10 cellular contexts compared by ENCODE assay signal in the genomic region with DNA sequence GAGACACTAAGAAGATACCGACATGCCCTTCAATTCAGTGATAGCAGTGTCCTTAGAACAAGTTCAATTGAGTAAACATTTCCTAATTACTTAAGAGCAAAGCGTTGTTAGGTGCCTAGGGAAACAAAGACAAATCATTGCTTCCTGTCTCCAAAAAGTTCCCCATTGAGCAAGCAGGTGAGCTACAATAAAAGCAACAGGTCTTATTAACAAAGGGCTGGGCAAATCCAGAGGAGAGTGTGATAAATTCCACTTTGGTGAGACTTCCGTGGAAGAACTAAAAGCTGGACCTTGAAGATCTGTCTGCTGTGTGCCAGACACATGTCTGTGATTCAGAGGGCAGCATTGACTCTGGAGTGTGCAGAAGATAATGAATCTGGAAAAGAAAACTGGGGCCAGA. TPM values are rescaled to one million over a fixed set of nuclear protein-coding genes. Genes with fewer than 3 reads are reported as not detected.
A peak's percentile ranks its signal among the peaks of the same experiment; 100 is the strongest.
DNase-seq lines count a peak whose midpoint lies in the region; FAIRE-seq and TF ChIP-seq lines count a peak whose summit lies in the region.
"Had no signal": no experiment of that assay in that cellular context is flagged by ENCODE, and none has a peak within 500 bp of the region (broad histone marks: within the 10 kb centered on the region; RNA-seq: fewer than 3 reads in every experiment).

No MANE protein-coding gene starts in this region.

- peak overlapping the region in 2 of 4 experiments; percentile 0 to 79; a peak in 1 of 7 replicates for H3K9ac ChIP-seq in H1 (replicated peaks in 1 of 4; ENCODE audit: extremely low read depth in 1 of 4, low read depth in 3 of 4, low read length in 3 of 4)

- H2BK20ac ChIP-seq in H1 (ENCODE audit: low read length), result 0 out of 2 replicates have a peak overlapping the region, but pooled peaks have one; percentile 13

- POLR2A ChIA-PET in activated CD4-positive, alpha-beta memory T cell treated with anti-CD3 and anti-CD28 coated beads for 36 hours (lab: Charles Lee), result interaction anchor here (1.0 to 1.9 kb wide), 2 partner anchors 35 to 47 kb away, joined by 4 to 10 read pairs; partner anchors contain the start of gene GPX7
- POLR2A ChIA-PET in activated CD4-positive, alpha-beta memory T cell treated with anti-CD3 and anti-CD28 coated beads, Interleukin-2, amount 10 ng/mL, durations not matched to agents 7 days and 5 days (lab: Charles Lee), result interaction anchor here (2.6 kb wide), 1 partner anchor 47 kb away, joined by 13 read pairs; the partner anchor contains the start of gene GPX7
- POLR2A ChIA-PET in H1 (lab: Charles Lee; ENCODE audit: partially characterized antibody), result interaction anchor here (1.8 kb wide), 1 partner anchor 47 kb away, joined by 4 read pairs; no protein-coding TSS in a partner anchor

- no peak overlapping the region for H4K91ac ChIP-seq in H1 (replicated peaks; ENCODE audit: insufficient read length, low read length)

- CTCF ChIA-PET in activated CD4-positive, alpha-beta memory T cell treated with anti-CD3 and anti-CD28 coated beads for 36 hours (lab: Charles Lee), result no interaction called here
- CTCF ChIA-PET in activated CD4-positive, alpha-beta memory T cell treated with anti-CD3 and anti-CD28 coated beads, Interleukin-2, amount 10 ng/mL, durations not matched to agents 7 days and 5 days (lab: Charles Lee), result no interaction called here
- CTCF ChIA-PET in H1 (lab: Charles Lee; ENCODE audit: partially characterized antibody), result no interaction called here

- no peak overlapping the region for H3K56ac ChIP-seq in H1 (replicated peaks; ENCODE audit: insufficient read length, low read depth, low read length)

- H4K5ac ChIP-seq in H1 (ENCODE audit: insufficient read length, low read depth, low read length), result no peak overlapping the region

- peak overlapping the region; percentile 40 for H3K4me3 Mint-ChIP-seq in activated CD4-positive, alpha-beta memory T cell treated with anti-CD3 and anti-CD28 coated beads for 36 hours
- H3K4me3 Mint-ChIP-seq in activated CD4-positive, alpha-beta memory T cell treated with anti-CD3 and anti-CD28 coated beads, Interleukin-2, amount 10 ng/mL, durations not matched to agents 7 days and 5 days, result no peak overlapping the region
- H3K4me3 Mint-ChIP-seq in progenitor cell of endocrine pancreas (ENCODE audit: low read depth), result peak overlapping the region; percentile 78

- peak overlapping the region in 3 of 4 experiments; percentile 10 to 94 (median 88); a peak in 5 of 8 replicates for H3K4me3 ChIP-seq in H1 (ENCODE audit: extremely low read depth in 1 of 4, insufficient read depth in 2 of 4, low read depth in 3 of 4, low read length in 4 of 4)

- no peak overlapping the region for H2BK5ac ChIP-seq in H1 (ENCODE audit: low read depth, low read length)

- peak overlapping the region; percentile 7; the same call in 1 of the 2 replicates for H2BK12ac ChIP-seq in H1 (ENCODE audit: low read depth, low read length)

- peak overlapping the region; percentile 56; the same call in 1 of the 2 replicates for H2AFZ ChIP-seq in H1 (ENCODE audit: low read length)

- H3K4ac ChIP-seq in H1 (replicated peaks; ENCODE audit: insufficient read length, low read depth, low read length), result no peak overlapping the region

- H3K36me3 Mint-ChIP-seq in activated CD4-positive, alpha-beta memory T cell treated with anti-CD3 and anti-CD28 coated beads for 36 hours, result no peaks in the 10 kb centered on the region
- H3K36me3 Mint-ChIP-seq in activated CD4-positive, alpha-beta memory T cell treated with anti-CD3 and anti-CD28 coated beads, Interleukin-2, amount 10 ng/mL, durations not matched to agents 7 days and 5 days (ENCODE audit: low read depth), result no peaks in the 10 kb centered on the region
- no peaks in the 10 kb centered on the region for H3K36me3 Mint-ChIP-seq in progenitor cell of endocrine pancreas (ENCODE audit: insufficient read depth)

- no peak overlapping the region for H3K27ac Mint-ChIP-seq in activated CD4-positive, alpha-beta memory T cell treated with anti-CD3 and anti-CD28 coated beads for 36 hours
- no peak overlapping the region for H3K27ac Mint-ChIP-seq in activated CD4-positive, alpha-beta memory T cell treated with anti-CD3 and anti-CD28 coated beads, Interleukin-2, amount 10 ng/mL, durations not matched to agents 7 days and 5 days
- peak overlapping the region; percentile 96 for H3K27ac Mint-ChIP-seq in progenitor cell of endocrine pancreas

- no peaks in the 10 kb centered on the region for H3K27me3 ChIP-seq in H1 (replicated peaks in 1 of 4; ENCODE audit: control insufficient read depth in 3 of 4, extremely low read depth in 1 of 4, insufficient read depth in 3 of 4, low read length in 3 of 4)
- H3K27me3 ChIP-seq: tibial nerve had no signal

- H3K79me2 ChIP-seq in H1 (ENCODE audit: control insufficient read depth in 1 of 2, insufficient read depth in 2 of 2, low read length in 2 of 2), result peaks cover 8 to 27% of the 10 kb centered on the region in 2 experiments; a peak in 3 of 4 replicates

- peaks cover 17% of the 10 kb centered on the region for H3K4me1 Mint-ChIP-seq in activated CD4-positive, alpha-beta memory T cell treated with anti-CD3 and anti-CD28 coated beads for 36 hours (ENCODE audit: low read depth)
- H3K4me1 Mint-ChIP-seq in activated CD4-positive, alpha-beta memory T cell treated with anti-CD3 and anti-CD28 coated beads, Interleukin-2, amount 10 ng/mL, durations not matched to agents 7 days and 5 days, result peaks cover 15% of the 10 kb centered on the region
- peaks cover 19% of the 10 kb centered on the region for H3K4me1 Mint-ChIP-seq in progenitor cell of endocrine pancreas (ENCODE audit: low read depth)

- no peak for DNase-seq in activated CD4-positive, alpha-beta memory T cell treated with anti-CD3 and anti-CD28 coated beads for 36 hours
- DNase-seq in activated CD4-positive, alpha-beta memory T cell treated with anti-CD3 and anti-CD28 coated beads, Interleukin-2, amount 10 ng/mL, durations not matched to agents 7 days and 5 days, result no peak
- DNase-seq in NCI-H2227 treated with DMSO at 0.1 percent for 48 hours (lab: John Stamatoyannopoulos, UW) (peak; percentile 9), H1 (ENCODE audit: low read depth in 1 of 2, low spot score in 2 of 2) (no peak), progenitor cell of endocrine pancreas (ENCODE audit: low spot score, unreplicated experiment) (no peak), SW 1271 (lab: John Stamatoyannopoulos, UW) (no peak), HuH-7.5 (ENCODE audit: low spot score) (no peak)
- DNase-seq in activated CD4-positive, CD25-positive, alpha-beta regulatory T cell treated with anti-CD3 and anti-CD28 coated beads, Interleukin-2, amount 50 U/mL, for 72 hours, result no peak
- DNase-seq: heart left ventricle had no signal

- intact Hi-C loops in activated CD4-positive, alpha-beta memory T cell treated with anti-CD3 and anti-CD28 coated beads for 36 hours (cut with micrococcal nuclease), result loop anchor here (5.0 to 10.0 kb wide), 2 partner anchors 370 to 412 kb away; partner anchors contain the start of genes ECHDC2, SCP2 and ZFYVE9

- H3K14ac ChIP-seq in H1 (ENCODE audit: insufficient read length), result no peak overlapping the region

- H2BK15ac ChIP-seq in H1 (ENCODE audit: low read length), result no peak overlapping the region

- TF ChIP-seq CTCF in H1 (IDR thresholded peaks at IDR 0.05; ENCODE audit: control extremely low read depth in 1 of 3, insufficient read depth in 1 of 3, low read depth in 1 of 3, low read length in 3 of 3), result no peak
- TF ChIP-seq CTCF in progenitor cell of endocrine pancreas (IDR thresholded peaks at IDR 0.05; ENCODE audit: unreplicated experiment), result no peak

- peaks cover 3 to 11% (median 9%) of the 10 kb centered on the region in 4 experiments; a peak in 5 of 7 replicates for H3K4me1 ChIP-seq in H1 (replicated peaks in 1 of 4; ENCODE audit: control insufficient read depth in 3 of 4, insufficient read depth in 4 of 4, low read length in 3 of 4)

- no peaks in the 10 kb centered on the region for H3K36me3 ChIP-seq in H1 (ENCODE audit: control insufficient read depth in 2 of 4, insufficient read depth in 4 of 4, low read length in 3 of 4)
- H3K36me3 ChIP-seq: heart left ventricle, tibial nerve had no signal

- no peaks in the 10 kb centered on the region for H3K27me3 Mint-ChIP-seq in activated CD4-positive, alpha-beta memory T cell treated with anti-CD3 and anti-CD28 coated beads for 36 hours
- peaks cover 6% of the 10 kb centered on the region for H3K27me3 Mint-ChIP-seq in activated CD4-positive, alpha-beta memory T cell treated with anti-CD3 and anti-CD28 coated beads, Interleukin-2, amount 10 ng/mL, durations not matched to agents 7 days and 5 days
- no peaks in the 10 kb centered on the region for H3K27me3 Mint-ChIP-seq in progenitor cell of endocrine pancreas

- H3K9me3 ChIP-seq in H1 (ENCODE audit: insufficient read depth in 2 of 2, low read depth in 1 of 2, low read length in 1 of 2), result no peaks in the 10 kb centered on the region
- H3K9me3 ChIP-seq: heart left ventricle, tibial nerve had no signal

- H4K20me1 ChIP-seq in H1 (replicated peaks in 1 of 2; ENCODE audit: control insufficient read depth in 1 of 2, insufficient read depth in 2 of 2, low read length in 2 of 2), result peaks cover 0 to 5% of the 10 kb centered on the region in 2 experiments

- WGBS in H1 (ENCODE audit: extremely low coverage in 1 of 2, insufficient coverage in 1 of 2, insufficient read length in 1 of 2, insufficient replicate concordance in 2 of 2, low coverage in 1 of 2, low lambda C conversion rate in 2 of 2, missing lambda C conversion rate in 1 of 2), 2 experiments, result 35% methylated on average over 3 of the region's 3 CpGs; no CpG with 5 or more reads in 1 of the 2 experiments

- H2AK5ac ChIP-seq in H1 (ENCODE audit: low read depth, low read length), result no peak overlapping the region

- FAIRE-seq in H1 (lab: Jason Lieb, UNC), result peak; percentile 19

- H3K9me3 Mint-ChIP-seq in activated CD4-positive, alpha-beta memory T cell treated with anti-CD3 and anti-CD28 coated beads for 36 hours, result no peaks in the 10 kb centered on the region
- H3K9me3 Mint-ChIP-seq in activated CD4-positive, alpha-beta memory T cell treated with anti-CD3 and anti-CD28 coated beads, Interleukin-2, amount 10 ng/mL, durations not matched to agents 7 days and 5 days, result no peaks in the 10 kb centered on the region
- H3K9me3 Mint-ChIP-seq in progenitor cell of endocrine pancreas (ENCODE audit: low read depth), result no peaks in the 10 kb centered on the region

- no peak overlapping the region for H2BK120ac ChIP-seq in H1 (replicated peaks; ENCODE audit: low read depth, low read length)

- no peak for TF ChIP-seq POLR2A in H1 (IDR thresholded peaks at IDR 0.05; ENCODE audit: control extremely low read depth in 1 of 2, low read depth in 2 of 2, low read length in 2 of 2)

- H3K23ac ChIP-seq in H1 (ENCODE audit: insufficient read length), result no peak overlapping the region

- no peak for TF ChIP-seq RAD21 in H1 (IDR thresholded peaks at IDR 0.05 in 1 of 2, conservative IDR thresholded peaks at IDR 0.05 in 1 of 2; ENCODE audit: low read depth in 2 of 2, low read length in 2 of 2)

- H3K27ac ChIP-seq in H1 (ENCODE audit: low read depth, low read length), result no peak overlapping the region

- peak overlapping the region; percentile 67 to 99 for H3K4me2 ChIP-seq in H1 (ENCODE audit: insufficient read depth in 1 of 2, low read depth in 2 of 2, low read length in 2 of 2)

- peaks cover 3% of the 10 kb centered on the region; the same call in 1 of the 2 replicates for H3K79me1 ChIP-seq in H1 (ENCODE audit: low read depth, low read length)

- H4K8ac ChIP-seq in H1 (ENCODE audit: extremely low read depth, insufficient read depth, low read length), result no peak overlapping the region

- no peak overlapping the region; the same call in 1 of the 2 replicates for H3K18ac ChIP-seq in H1 (ENCODE audit: extremely low read depth, low read length)

- peaks cover 16% of the 10 kb centered on the region for H3K23me2 ChIP-seq in H1 (ENCODE audit: low read depth, low read length)

- TF ChIP-seq EP300 in H1 (IDR thresholded peaks at IDR 0.05; ENCODE audit: borderline replicate concordance in 1 of 2, low read depth in 2 of 2, low read length in 2 of 2), result no peak

RNA-seq across cellular contexts. Expression of gene TUT4, which starts 1.9 kb away (rescaled TPM):
- 10 to 100 TPM; 54.6 to 62.1 TPM for total RNA-seq in activated CD4-positive, alpha-beta memory T cell treated with anti-CD3 and anti-CD28 coated beads for 36 hours
- total RNA-seq in activated CD4-positive, alpha-beta memory T cell treated with anti-CD3 and anti-CD28 coated beads, Interleukin-2, amount 10 ng/mL, durations not matched to agents 7 days and 5 days, result 10 to 100 TPM; 68.1 to 71.8 TPM
- 63.3 and 63.8 TPM in 2 replicates for total RNA-seq in H1 (2021; fragmentation: NEBNext Ultra II Directional; extraction: Animal tissue kit (Norgen Biotek cat#: 25700))
- polyA plus RNA-seq in H1 (2011; rRNA removed), result 54.5 and 58.4 TPM in 2 replicates
- polyA plus RNA-seq in H1 (2011; cell fraction: cytosol; rRNA removed), result 48.2 TPM
- 171 TPM for polyA plus RNA-seq in H1 (2011; cell fraction: nucleus; rRNA removed)
- 53.2 to 63.8 TPM (median 59.1 TPM) in 4 replicates for polyA plus RNA-seq in H1 (2012, experiment 1 of 2)
- polyA plus RNA-seq in H1 (2012, experiment 2 of 2), result 2.6 TPM
- polyA plus RNA-seq in H1 (2013, experiment 1 of 2), result 42.4 TPM
- 41.4 TPM for polyA plus RNA-seq in H1 (2013, experiment 2 of 2)
- polyA minus RNA-seq in H1 (2011; rRNA and poly(A)+ RNA removed), result 40.0 and 60.0 TPM in 2 replicates
- 21.1 TPM for polyA minus RNA-seq in H1 (2011; cell fraction: cytosol; rRNA and poly(A)+ RNA removed)
- polyA minus RNA-seq in H1 (2011; cell fraction: nucleus; rRNA and poly(A)+ RNA removed), result 53.2 TPM
- total RNA-seq in progenitor cell of endocrine pancreas, result 130 and 139 TPM in 2 replicates

RNA-seq across cellular contexts. Expression of gene GPX7, which starts 47.4 kb away (rescaled TPM):
- 10 to 100 TPM; 19.9 to 20.6 TPM for total RNA-seq in activated CD4-positive, alpha-beta memory T cell treated with anti-CD3 and anti-CD28 coated beads for 36 hours
- 10 to 100 TPM; 21.2 to 23.5 TPM for total RNA-seq in activated CD4-positive, alpha-beta memory T cell treated with anti-CD3 and anti-CD28 coated beads, Interleukin-2, amount 10 ng/mL, durations not matched to agents 7 days and 5 days
- total RNA-seq in H1 (2021; fragmentation: NEBNext Ultra II Directional; extraction: Animal tissue kit (Norgen Biotek cat#: 25700)), result 12.2 and 13.0 TPM in 2 replicates
- 30.9 and 37.5 TPM in 2 replicates for polyA plus RNA-seq in H1 (2011; rRNA removed)
- polyA plus RNA-seq in H1 (2011; cell fraction: cytosol; rRNA removed), result 27.8 TPM
- polyA plus RNA-seq in H1 (2011; cell fraction: nucleus; rRNA removed), result 21.1 TPM
- polyA plus RNA-seq in H1 (2012, experiment 1 of 2), result 9.4 to 15.7 TPM (median 14.1 TPM) in 4 replicates
- polyA plus RNA-seq in H1 (2012, experiment 2 of 2), result 14.0 TPM
- 16.6 TPM for polyA plus RNA-seq in H1 (2013, experiment 1 of 2)
- polyA plus RNA-seq in H1 (2013, experiment 2 of 2), result 18.6 TPM
- polyA minus RNA-seq in H1 (2011; rRNA and poly(A)+ RNA removed), result 10.8 and 18.3 TPM in 2 replicates
- polyA minus RNA-seq in H1 (2011; cell fraction: cytosol; rRNA and poly(A)+ RNA removed), result 12.9 TPM
- 7.4 TPM for polyA minus RNA-seq in H1 (2011; cell fraction: nucleus; rRNA and poly(A)+ RNA removed)
- 26.7 and 28.9 TPM in 2 replicates for total RNA-seq in progenitor cell of endocrine pancreas
